Comparison of ENCODE assay signal across 1 cellular context in the genomic region with DNA sequence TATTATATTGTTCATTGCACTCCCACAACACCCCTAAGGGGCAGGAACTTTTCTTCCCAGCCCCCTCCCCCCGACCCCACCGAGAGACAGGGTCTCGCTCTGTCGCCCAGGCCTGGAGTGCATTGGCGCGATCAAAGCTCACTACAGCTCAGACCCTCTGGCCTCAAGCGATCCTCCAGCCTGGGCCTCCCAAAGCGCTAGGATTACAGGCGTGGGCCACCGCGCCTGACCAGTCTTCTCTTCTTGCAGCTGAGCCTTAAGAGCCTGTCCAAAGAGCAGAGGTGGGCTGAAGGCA.
TF ChIP-seq lines count a peak whose summit lies in the region.

No MANE protein-coding gene starts in this region.

TF ChIP-seq in HepG2, 621 proteins besides CTCF, POLR2A, EP300 and RAD21 (continued from another document and continues in another):
- TF ChIP-seq, protein P1, sequence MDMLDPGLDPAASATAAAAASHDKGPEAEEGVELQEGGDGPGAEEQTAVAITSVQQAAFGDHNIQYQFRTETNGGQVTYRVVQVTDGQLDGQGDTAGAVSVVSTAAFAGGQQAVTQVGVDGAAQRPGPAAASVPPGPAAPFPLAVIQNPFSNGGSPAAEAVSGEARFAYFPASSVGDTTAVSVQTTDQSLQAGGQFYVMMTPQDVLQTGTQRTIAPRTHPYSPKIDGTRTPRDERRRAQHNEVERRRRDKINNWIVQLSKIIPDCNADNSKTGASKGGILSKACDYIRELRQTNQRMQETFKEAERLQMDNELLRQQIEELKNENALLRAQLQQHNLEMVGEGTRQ (IDR thresholded peaks at IDR 0.05; ENCODE audit: low read depth, low read length), result no peak
- TF ChIP-seq, protein P1 (CRISPR knock-in tag; IDR thresholded peaks at IDR 0.05; ENCODE audit: borderline replicate concordance), result no peak
- TF ChIP-seq, protein P2, sequence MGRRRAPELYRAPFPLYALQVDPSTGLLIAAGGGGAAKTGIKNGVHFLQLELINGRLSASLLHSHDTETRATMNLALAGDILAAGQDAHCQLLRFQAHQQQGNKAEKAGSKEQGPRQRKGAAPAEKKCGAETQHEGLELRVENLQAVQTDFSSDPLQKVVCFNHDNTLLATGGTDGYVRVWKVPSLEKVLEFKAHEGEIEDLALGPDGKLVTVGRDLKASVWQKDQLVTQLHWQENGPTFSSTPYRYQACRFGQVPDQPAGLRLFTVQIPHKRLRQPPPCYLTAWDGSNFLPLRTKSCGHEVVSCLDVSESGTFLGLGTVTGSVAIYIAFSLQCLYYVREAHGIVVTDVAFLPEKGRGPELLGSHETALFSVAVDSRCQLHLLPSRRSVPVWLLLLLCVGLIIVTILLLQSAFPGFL (CRISPR knock-in tag; IDR thresholded peaks at IDR 0.05), result no peak
- TF ChIP-seq FOSL2 (CRISPR knock-in tag; IDR thresholded peaks at IDR 0.05), result no peak
- TF ChIP-seq, protein P3, sequence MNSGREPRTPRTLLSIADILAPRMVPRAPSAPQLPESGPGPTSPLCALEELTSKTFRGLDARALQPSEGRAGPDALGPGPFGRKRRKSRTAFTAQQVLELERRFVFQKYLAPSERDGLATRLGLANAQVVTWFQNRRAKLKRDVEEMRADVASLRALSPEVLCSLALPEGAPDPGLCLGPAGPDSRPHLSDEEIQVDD (CRISPR knock-in tag; IDR thresholded peaks at IDR 0.05; ENCODE audit: borderline replicate concordance), result no peak
- TF ChIP-seq ZNF660 (CRISPR knock-in tag; IDR thresholded peaks at IDR 0.05; ENCODE audit: borderline replicate concordance, low read depth), result no peak
- TF ChIP-seq MAFK (conservative IDR thresholded peaks at IDR 0.05 in 1 of 2, IDR thresholded peaks at IDR 0.05 in 1 of 2; ENCODE audit: low read length in 2 of 2), result no peak
- TF ChIP-seq SRSF1 (optimal IDR thresholded peaks at IDR 0.05; ENCODE audit: low read depth, low read length), result peak; percentile 25
- no peak for TF ChIP-seq CBFB (CRISPR knock-in tag; IDR thresholded peaks at IDR 0.05)
- no peak for TF ChIP-seq PHF21A (CRISPR knock-in tag; IDR thresholded peaks at IDR 0.05)
- peak; percentile 64; the same call in 1 of the 2 replicates for TF ChIP-seq ZFY (CRISPR knock-in tag; IDR thresholded peaks at IDR 0.05)
- TF ChIP-seq CHD4 (IDR thresholded peaks at IDR 0.05; ENCODE audit: borderline replicate concordance, low read length), result no peak
- no peak for TF ChIP-seq ZMYM2 (CRISPR knock-in tag; IDR thresholded peaks at IDR 0.05)
- no peak for TF ChIP-seq ZNF337 (CRISPR knock-in tag; IDR thresholded peaks at IDR 0.05; ENCODE audit: borderline replicate concordance, low read depth)
- no peak for TF ChIP-seq HDAC1 (CRISPR knock-in tag; IDR thresholded peaks at IDR 0.05)
- TF ChIP-seq, protein P4, sequence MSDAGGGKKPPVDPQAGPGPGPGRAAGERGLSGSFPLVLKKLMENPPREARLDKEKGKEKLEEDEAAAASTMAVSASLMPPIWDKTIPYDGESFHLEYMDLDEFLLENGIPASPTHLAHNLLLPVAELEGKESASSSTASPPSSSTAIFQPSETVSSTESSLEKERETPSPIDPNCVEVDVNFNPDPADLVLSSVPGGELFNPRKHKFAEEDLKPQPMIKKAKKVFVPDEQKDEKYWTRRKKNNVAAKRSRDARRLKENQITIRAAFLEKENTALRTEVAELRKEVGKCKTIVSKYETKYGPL (CRISPR knock-in tag; IDR thresholded peaks at IDR 0.05), result no peak
- TF ChIP-seq ZNF253 (CRISPR knock-in tag; IDR thresholded peaks at IDR 0.05; ENCODE audit: borderline replicate concordance), result no peak
- no peak for TF ChIP-seq HHEX (CRISPR knock-in tag; IDR thresholded peaks at IDR 0.05)
- TF ChIP-seq, protein P5, sequence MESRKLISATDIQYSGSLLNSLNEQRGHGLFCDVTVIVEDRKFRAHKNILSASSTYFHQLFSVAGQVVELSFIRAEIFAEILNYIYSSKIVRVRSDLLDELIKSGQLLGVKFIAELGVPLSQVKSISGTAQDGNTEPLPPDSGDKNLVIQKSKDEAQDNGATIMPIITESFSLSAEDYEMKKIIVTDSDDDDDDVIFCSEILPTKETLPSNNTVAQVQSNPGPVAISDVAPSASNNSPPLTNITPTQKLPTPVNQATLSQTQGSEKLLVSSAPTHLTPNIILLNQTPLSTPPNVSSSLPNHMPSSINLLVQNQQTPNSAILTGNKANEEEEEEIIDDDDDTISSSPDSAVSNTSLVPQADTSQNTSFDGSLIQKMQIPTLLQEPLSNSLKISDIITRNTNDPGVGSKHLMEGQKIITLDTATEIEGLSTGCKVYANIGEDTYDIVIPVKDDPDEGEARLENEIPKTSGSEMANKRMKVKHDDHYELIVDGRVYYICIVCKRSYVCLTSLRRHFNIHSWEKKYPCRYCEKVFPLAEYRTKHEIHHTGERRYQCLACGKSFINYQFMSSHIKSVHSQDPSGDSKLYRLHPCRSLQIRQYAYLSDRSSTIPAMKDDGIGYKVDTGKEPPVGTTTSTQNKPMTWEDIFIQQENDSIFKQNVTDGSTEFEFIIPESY (CRISPR knock-in tag; IDR thresholded peaks at IDR 0.05), result 0 out of 2 replicates have a peak, but pooled peaks have one; percentile 14
- no peak for TF ChIP-seq ZFP62 (CRISPR knock-in tag; IDR thresholded peaks at IDR 0.05)
- TF ChIP-seq SIN3B (IDR thresholded peaks at IDR 0.05; ENCODE audit: low read length), result no peak
- TF ChIP-seq KLF9 (CRISPR knock-in tag; IDR thresholded peaks at IDR 0.05; ENCODE audit: low read depth), result no peak
- TF ChIP-seq ZNF260 (CRISPR knock-in tag; IDR thresholded peaks at IDR 0.05; ENCODE audit: borderline replicate concordance, low read depth), result no peak
- no peak for TF ChIP-seq SOX5 (CRISPR knock-in tag; IDR thresholded peaks at IDR 0.05; ENCODE audit: borderline replicate concordance)
- TF ChIP-seq, protein P6, sequence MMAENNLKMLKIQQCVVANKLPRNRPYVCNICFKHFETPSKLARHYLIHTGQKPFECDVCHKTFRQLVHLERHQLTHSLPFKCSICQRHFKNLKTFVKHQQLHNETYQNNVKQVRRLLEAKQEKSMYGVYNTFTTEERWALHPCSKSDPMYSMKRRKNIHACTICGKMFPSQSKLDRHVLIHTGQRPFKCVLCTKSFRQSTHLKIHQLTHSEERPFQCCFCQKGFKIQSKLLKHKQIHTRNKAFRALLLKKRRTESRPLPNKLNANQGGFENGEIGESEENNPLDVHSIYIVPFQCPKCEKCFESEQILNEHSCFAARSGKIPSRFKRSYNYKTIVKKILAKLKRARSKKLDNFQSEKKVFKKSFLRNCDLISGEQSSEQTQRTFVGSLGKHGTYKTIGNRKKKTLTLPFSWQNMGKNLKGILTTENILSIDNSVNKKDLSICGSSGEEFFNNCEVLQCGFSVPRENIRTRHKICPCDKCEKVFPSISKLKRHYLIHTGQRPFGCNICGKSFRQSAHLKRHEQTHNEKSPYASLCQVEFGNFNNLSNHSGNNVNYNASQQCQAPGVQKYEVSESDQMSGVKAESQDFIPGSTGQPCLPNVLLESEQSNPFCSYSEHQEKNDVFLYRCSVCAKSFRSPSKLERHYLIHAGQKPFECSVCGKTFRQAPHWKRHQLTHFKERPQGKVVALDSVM (CRISPR knock-in tag; IDR thresholded peaks at IDR 0.05), result peak; percentile 98
- no peak for TF ChIP-seq ZNF878 (CRISPR knock-in tag; IDR thresholded peaks at IDR 0.05)
- 0 out of 2 replicates have a peak, but pooled peaks have one; percentile 13 for TF ChIP-seq ZBTB38 (CRISPR knock-in tag; IDR thresholded peaks at IDR 0.05)
- TF ChIP-seq ZNF121 (CRISPR knock-in tag; IDR thresholded peaks at IDR 0.05), result no peak
- TF ChIP-seq, protein P7, sequence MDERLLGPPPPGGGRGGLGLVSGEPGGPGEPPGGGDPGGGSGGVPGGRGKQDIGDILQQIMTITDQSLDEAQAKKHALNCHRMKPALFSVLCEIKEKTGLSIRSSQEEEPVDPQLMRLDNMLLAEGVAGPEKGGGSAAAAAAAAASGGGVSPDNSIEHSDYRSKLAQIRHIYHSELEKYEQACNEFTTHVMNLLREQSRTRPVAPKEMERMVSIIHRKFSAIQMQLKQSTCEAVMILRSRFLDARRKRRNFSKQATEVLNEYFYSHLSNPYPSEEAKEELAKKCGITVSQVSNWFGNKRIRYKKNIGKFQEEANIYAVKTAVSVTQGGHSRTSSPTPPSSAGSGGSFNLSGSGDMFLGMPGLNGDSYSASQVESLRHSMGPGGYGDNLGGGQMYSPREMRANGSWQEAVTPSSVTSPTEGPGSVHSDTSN (CRISPR knock-in tag; IDR thresholded peaks at IDR 0.05), result no peak
- TF ChIP-seq YEATS4 (CRISPR knock-in tag; IDR thresholded peaks at IDR 0.05; ENCODE audit: borderline replicate concordance), result no peak
- TF ChIP-seq CEBPG (CRISPR knock-in tag; IDR thresholded peaks at IDR 0.05), result no peak
- TF ChIP-seq MED13 (CRISPR knock-in tag; IDR thresholded peaks at IDR 0.05), result no peak
- no peak for TF ChIP-seq SOX13 (IDR thresholded peaks at IDR 0.05)
- 0 out of 4 replicates have a peak, but pooled peaks of 1 of the 2 experiments have one; percentile 10 for TF ChIP-seq SOX13 (CRISPR knock-in tag; conservative IDR thresholded peaks at IDR 0.05 in 1 of 2, IDR thresholded peaks at IDR 0.05 in 1 of 2)
- TF ChIP-seq ZNF234 (CRISPR knock-in tag; conservative IDR thresholded peaks at IDR 0.05), result no peak
- TF ChIP-seq SRSF9 (IDR thresholded peaks at IDR 0.05; ENCODE audit: borderline replicate concordance, insufficient read depth, low read depth, low read length, poor library complexity, severe bottlenecking), result no peak
- TF ChIP-seq EED (CRISPR knock-in tag; IDR thresholded peaks at IDR 0.05), result no peak
- TF ChIP-seq MAFF (IDR thresholded peaks at IDR 0.05; ENCODE audit: low read depth, low read length), result no peak
- TF ChIP-seq ARID2 (CRISPR knock-in tag; IDR thresholded peaks at IDR 0.05; ENCODE audit: borderline replicate concordance), result no peak
- TF ChIP-seq ZMYM3 (CRISPR knock-in tag; IDR thresholded peaks at IDR 0.05), result peak; percentile 89
- 0 out of 2 replicates have a peak, but pooled peaks have one; percentile 23 for TF ChIP-seq MIXL1 (CRISPR knock-in tag; IDR thresholded peaks at IDR 0.05)
- TF ChIP-seq HMGA1 (CRISPR knock-in tag; conservative IDR thresholded peaks at IDR 0.05), result no peak
- no peak for TF ChIP-seq IRX3 (CRISPR knock-in tag; IDR thresholded peaks at IDR 0.05; ENCODE audit: borderline replicate concordance, low read depth)
- no peak for TF ChIP-seq ZNF850 (CRISPR knock-in tag; conservative IDR thresholded peaks at IDR 0.05)
- TF ChIP-seq ZNF569 (CRISPR knock-in tag; IDR thresholded peaks at IDR 0.05; ENCODE audit: borderline replicate concordance), result no peak
- no peak for TF ChIP-seq EHMT2 (IDR thresholded peaks at IDR 0.05; ENCODE audit: borderline replicate concordance, low read depth, low read length)
- TF ChIP-seq ZNF598 (CRISPR knock-in tag; IDR thresholded peaks at IDR 0.05; ENCODE audit: borderline replicate concordance), result no peak
- TF ChIP-seq, protein P8, sequence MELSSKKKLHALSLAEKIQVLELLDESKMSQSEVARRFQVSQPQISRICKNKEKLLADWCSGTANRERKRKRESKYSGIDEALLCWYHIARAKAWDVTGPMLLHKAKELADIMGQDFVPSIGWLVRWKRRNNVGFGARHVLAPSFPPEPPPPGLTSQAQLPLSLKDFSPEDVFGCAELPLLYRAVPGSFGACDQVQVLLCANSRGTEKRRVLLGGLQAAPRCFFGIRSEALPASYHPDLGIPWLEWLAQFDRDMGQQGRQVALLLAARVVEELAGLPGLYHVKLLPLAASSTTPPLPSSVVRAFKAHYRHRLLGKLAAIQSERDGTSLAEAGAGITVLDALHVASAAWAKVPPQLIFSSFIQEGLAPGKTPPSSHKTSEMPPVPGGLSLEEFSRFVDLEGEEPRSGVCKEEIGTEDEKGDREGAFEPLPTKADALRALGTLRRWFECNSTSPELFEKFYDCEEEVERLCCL (CRISPR knock-in tag; IDR thresholded peaks at IDR 0.05; ENCODE audit: borderline replicate concordance), result no peak
- TF ChIP-seq HNRNPH1 (optimal IDR thresholded peaks at IDR 0.05; ENCODE audit: low read depth, low read length), result no peak
- TF ChIP-seq ZNF614 (CRISPR knock-in tag; IDR thresholded peaks at IDR 0.05; ENCODE audit: borderline replicate concordance), result 0 out of 2 replicates have a peak, but pooled peaks have one; percentile 9
- TF ChIP-seq TEAD2 (CRISPR knock-in tag; IDR thresholded peaks at IDR 0.05), result no peak
- TF ChIP-seq TEAD3 (CRISPR knock-in tag; optimal IDR thresholded peaks at IDR 0.05; ENCODE audit: borderline replicate concordance), result no peak
- TF ChIP-seq SUZ12 (IDR thresholded peaks at IDR 0.05; ENCODE audit: low read depth, low read length), result no peak
- TF ChIP-seq POLR2AphosphoS2 (IDR thresholded peaks at IDR 0.05; ENCODE audit: low read depth, low read length), result no peak
- TF ChIP-seq MZF1 (CRISPR knock-in tag; IDR thresholded peaks at IDR 0.05; ENCODE audit: borderline replicate concordance), result no peak
- TF ChIP-seq HOXA9 (CRISPR knock-in tag; IDR thresholded peaks at IDR 0.05; ENCODE audit: borderline replicate concordance), result no peak
- TF ChIP-seq DR1 (CRISPR knock-in tag; IDR thresholded peaks at IDR 0.05), result 0 out of 2 replicates have a peak, but pooled peaks have one; percentile 6
- no peak for TF ChIP-seq RORA (CRISPR knock-in tag; IDR thresholded peaks at IDR 0.05)
- no peak; the same call in 1 of the 2 replicates for TF ChIP-seq SRY (CRISPR knock-in tag; IDR thresholded peaks at IDR 0.05)
- peak; percentile 9; the same call in 1 of the 2 replicates for TF ChIP-seq DMAP1 (CRISPR knock-in tag; IDR thresholded peaks at IDR 0.05)
- TF ChIP-seq, protein P9, sequence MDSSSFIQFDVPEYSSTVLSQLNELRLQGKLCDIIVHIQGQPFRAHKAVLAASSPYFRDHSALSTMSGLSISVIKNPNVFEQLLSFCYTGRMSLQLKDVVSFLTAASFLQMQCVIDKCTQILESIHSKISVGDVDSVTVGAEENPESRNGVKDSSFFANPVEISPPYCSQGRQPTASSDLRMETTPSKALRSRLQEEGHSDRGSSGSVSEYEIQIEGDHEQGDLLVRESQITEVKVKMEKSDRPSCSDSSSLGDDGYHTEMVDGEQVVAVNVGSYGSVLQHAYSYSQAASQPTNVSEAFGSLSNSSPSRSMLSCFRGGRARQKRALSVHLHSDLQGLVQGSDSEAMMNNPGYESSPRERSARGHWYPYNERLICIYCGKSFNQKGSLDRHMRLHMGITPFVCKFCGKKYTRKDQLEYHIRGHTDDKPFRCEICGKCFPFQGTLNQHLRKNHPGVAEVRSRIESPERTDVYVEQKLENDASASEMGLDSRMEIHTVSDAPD (CRISPR knock-in tag; IDR thresholded peaks at IDR 0.05), result no peak
- TF ChIP-seq YEATS2 (CRISPR knock-in tag; IDR thresholded peaks at IDR 0.05; ENCODE audit: borderline replicate concordance), result 0 out of 2 replicates have a peak, but pooled peaks have one; percentile 2
